ENCODE assay signal across 29 cellular contexts in the genomic region with DNA sequence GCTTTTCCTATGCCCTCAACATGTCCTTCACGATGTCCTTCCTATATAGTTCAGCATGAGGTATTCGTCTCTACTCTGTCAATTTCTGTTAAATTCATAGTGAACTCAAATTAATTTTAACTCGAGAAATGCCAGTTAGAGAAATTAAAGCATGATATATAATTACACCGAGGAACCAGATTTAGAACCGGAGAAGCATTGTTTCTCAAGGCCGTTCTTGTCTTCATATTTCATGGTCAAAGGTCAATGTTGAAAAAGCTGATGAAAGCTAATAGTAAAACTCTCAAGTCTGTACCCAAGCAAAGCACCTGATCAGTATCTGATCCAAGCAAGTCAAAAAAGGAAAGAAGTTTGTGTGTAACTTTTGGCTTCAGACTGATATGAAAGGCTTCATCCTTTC.
"Had no signal": no experiment of that assay in that cellular context is flagged by ENCODE, and none has a peak within 500 bp of the region (broad histone marks: within the 10 kb centered on the region; RNA-seq: fewer than 3 reads in every experiment).

No MANE protein-coding gene starts in this region.

- H3K9me3 ChIP-seq: esophagus muscularis mucosa, esophagus squamous epithelium, gastrocnemius medialis, gastroesophageal sphincter, heart left ventricle, heart right ventricle had no signal

- H3K27ac Mint-ChIP-seq: dendritic cell treated with granulocyte-macrophage colony-stimulating factor and Interleukin-4, amounts not matched to agents 40 ng/mL and 50 ng/mL, for 4 days; effector memory CD8-positive, alpha-beta T cell; endodermal cell had no signal

- H2AFZ ChIP-seq: hepatocyte had no signal

- H3K27me3 ChIP-seq: dorsolateral prefrontal cortex, esophagus muscularis mucosa, esophagus squamous epithelium, foreskin keratinocyte, gastrocnemius medialis, gastroesophageal sphincter, heart left ventricle, heart right ventricle, hepatocyte had no signal

- FAIRE-seq: endometrium, endothelial cell of umbilical vein, frontal cortex had no signal

- H3K9me3 Mint-ChIP-seq: dendritic cell treated with granulocyte-macrophage colony-stimulating factor and Interleukin-4, amounts not matched to agents 40 ng/mL and 50 ng/mL, for 4 days; effector memory CD8-positive, alpha-beta T cell; endodermal cell had no signal

- H3K79me2 ChIP-seq: hepatocyte had no signal

- DNase-seq: cortex of kidney; dermis blood vessel endothelial cell; dorsolateral prefrontal cortex; effector CD4-positive, alpha-beta T cell; effector CD8-positive, alpha-beta T cell; effector memory CD4-positive, alpha-beta T cell; effector memory CD8-positive, alpha-beta T cell; endodermal cell; erythroblast; esophagus squamous epithelium; foreskin fibroblast; foreskin keratinocyte; foreskin melanocyte; gastrocnemius medialis; glutamatergic neuron; head of caudate nucleus; heart left ventricle; heart right ventricle; hippocampal formation had no signal

- H3K36me3 ChIP-seq: esophagus muscularis mucosa, esophagus squamous epithelium, gastrocnemius medialis, gastroesophageal sphincter, heart left ventricle, heart right ventricle had no signal

- H3K27me3 Mint-ChIP-seq: dendritic cell treated with granulocyte-macrophage colony-stimulating factor and Interleukin-4, amounts not matched to agents 40 ng/mL and 50 ng/mL, for 4 days; effector memory CD8-positive, alpha-beta T cell had no signal

- H3K4me3 ChIP-seq: coronary artery, dorsolateral prefrontal cortex, esophagus muscularis mucosa, esophagus squamous epithelium, gastrocnemius medialis, gastroesophageal sphincter, heart left ventricle, heart right ventricle, hepatocyte had no signal

- H3K4me1 Mint-ChIP-seq: endodermal cell had no signal

- H3K4me3 Mint-ChIP-seq: dendritic cell treated with granulocyte-macrophage colony-stimulating factor and Interleukin-4, amounts not matched to agents 40 ng/mL and 50 ng/mL, for 4 days; effector memory CD8-positive, alpha-beta T cell; endodermal cell had no signal

- H3K4me1 ChIP-seq: esophagus squamous epithelium, foreskin keratinocyte had no signal

- H3K4me2 ChIP-seq: hepatocyte had no signal

- H3K27ac ChIP-seq: coronary artery, epithelial cell of prostate, esophagus muscularis mucosa, esophagus squamous epithelium, foreskin keratinocyte, gastroesophageal sphincter, heart left ventricle, heart right ventricle, hepatocyte had no signal

- ATAC-seq: effector memory CD8-positive, alpha-beta T cell; esophagus mucosa; foreskin keratinocyte; gastroesophageal sphincter; heart left ventricle; heart right ventricle had no signal
